Comparison of ENCODE assay signal across 12 cellular contexts in the genomic region with DNA sequence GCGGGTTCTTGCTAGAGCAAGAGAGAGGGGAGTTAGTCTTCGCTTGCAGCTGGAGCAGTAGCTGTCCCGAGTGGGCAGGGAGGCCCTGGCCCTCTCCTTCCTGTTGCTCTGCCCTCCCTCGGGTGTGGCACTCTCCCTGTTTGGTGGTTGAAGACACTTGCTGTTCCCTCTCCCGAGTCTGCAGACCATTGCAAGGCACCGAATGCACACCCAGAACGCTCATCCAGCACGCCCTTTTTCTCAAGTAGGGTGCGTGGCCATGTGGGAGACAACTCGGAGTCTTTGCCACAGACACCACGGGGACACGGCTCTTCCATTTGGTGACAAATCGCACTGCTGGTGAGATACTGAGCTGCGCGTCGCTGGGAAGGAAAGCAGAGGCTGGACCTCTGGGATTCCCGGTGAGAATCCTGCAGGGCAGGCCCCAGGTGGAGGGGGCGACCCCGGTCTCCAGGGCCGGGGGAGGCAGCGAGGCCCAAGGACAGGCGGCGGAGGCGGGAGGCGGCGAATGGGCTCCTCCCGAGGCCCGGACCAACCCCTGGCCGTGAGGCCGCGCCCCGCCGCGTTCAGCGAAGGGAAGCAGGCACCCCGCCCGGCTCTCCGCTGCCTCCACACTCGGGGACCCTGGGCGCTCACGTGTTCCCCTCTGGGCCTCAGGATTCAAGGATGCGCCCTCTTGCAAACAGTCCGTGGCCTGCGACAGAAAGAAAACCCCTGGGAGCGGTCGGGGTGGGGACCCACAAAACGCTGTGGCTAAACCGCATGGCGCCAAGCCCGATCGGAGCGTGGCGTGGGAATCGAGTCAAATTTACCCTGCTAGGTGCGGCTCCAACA. TPM values are rescaled to one million over a fixed set of nuclear protein-coding genes. Genes with fewer than 3 reads are reported as not detected.
DNase-seq lines count a peak whose midpoint lies in the region; ATAC-seq and TF ChIP-seq lines count a peak whose summit lies in the region.
"Had no signal": no experiment of that assay in that cellular context is flagged by ENCODE, and none has a peak within 500 bp of the region (broad histone marks: within the 10 kb centered on the region; RNA-seq: fewer than 3 reads in every experiment).

No MANE protein-coding gene starts in this region.

- ATAC-seq in T-helper 17 cell (peak; percentile 23), left colon (peak; percentile 84), GM21447 (IDR thresholded peaks at IDR 0.05; ENCODE audit: unreplicated experiment) (no peak), right lobe of liver (no peak)

- H3K27me3 ChIP-seq in testis (no peaks in the 10 kb centered on the region), right lobe of liver (no peaks in the 10 kb centered on the region)

- no peak for TF ChIP-seq CTCF in testis (IDR thresholded peaks at IDR 0.05)
- TF ChIP-seq CTCF in right lobe of liver (IDR thresholded peaks at IDR 0.05) = no peak

- H3K36me3 ChIP-seq in testis (ENCODE audit: low read depth, missing control alignments) = no peaks in the 10 kb centered on the region
- H3K36me3 ChIP-seq in right lobe of liver = no peaks in the 10 kb centered on the region
- H3K36me3 ChIP-seq: tibial artery had no signal

- H3K27ac Mint-ChIP-seq in activated CD4-positive, alpha-beta memory T cell treated with anti-CD3 and anti-CD28 coated beads for 36 hours = no peak overlapping the region
- no peak overlapping the region for H3K27ac Mint-ChIP-seq in activated CD4-positive, alpha-beta memory T cell treated with anti-CD3 and anti-CD28 coated beads, Interleukin-2, amount 10 ng/mL, durations not matched to agents 7 days and 5 days
- H3K27ac Mint-ChIP-seq in T-helper 17 cell = no peak overlapping the region

- H3K4me1 ChIP-seq in testis (peaks cover 11% of the 10 kb centered on the region), right lobe of liver (peaks cover 0 to 9% (median 4%) of the 10 kb centered on the region in 4 donors)

- POLR2A ChIA-PET in activated CD4-positive, alpha-beta memory T cell treated with anti-CD3 and anti-CD28 coated beads for 36 hours (lab: Charles Lee) = no interaction called here
- POLR2A ChIA-PET in activated CD4-positive, alpha-beta memory T cell treated with anti-CD3 and anti-CD28 coated beads, Interleukin-2, amount 10 ng/mL, durations not matched to agents 7 days and 5 days (lab: Charles Lee) = no interaction called here

- H3K9me3 Mint-ChIP-seq in activated CD4-positive, alpha-beta memory T cell treated with anti-CD3 and anti-CD28 coated beads for 36 hours = no peaks in the 10 kb centered on the region
- H3K9me3 Mint-ChIP-seq in activated CD4-positive, alpha-beta memory T cell treated with anti-CD3 and anti-CD28 coated beads, Interleukin-2, amount 10 ng/mL, durations not matched to agents 7 days and 5 days = no peaks in the 10 kb centered on the region

- H3K4me3 ChIP-seq in testis (no peak overlapping the region), right lobe of liver (no peak overlapping the region)
- H3K4me3 ChIP-seq: tibial artery had no signal

- peaks cover 2% of the 10 kb centered on the region for H3K4me1 Mint-ChIP-seq in activated CD4-positive, alpha-beta memory T cell treated with anti-CD3 and anti-CD28 coated beads for 36 hours (ENCODE audit: low read depth)
- peaks cover 7% of the 10 kb centered on the region for H3K4me1 Mint-ChIP-seq in activated CD4-positive, alpha-beta memory T cell treated with anti-CD3 and anti-CD28 coated beads, Interleukin-2, amount 10 ng/mL, durations not matched to agents 7 days and 5 days
- peaks cover 5% of the 10 kb centered on the region for H3K4me1 Mint-ChIP-seq in T-helper 17 cell

- H3K27me3 Mint-ChIP-seq in activated CD4-positive, alpha-beta memory T cell treated with anti-CD3 and anti-CD28 coated beads for 36 hours = peaks cover 6% of the 10 kb centered on the region
- H3K27me3 Mint-ChIP-seq in activated CD4-positive, alpha-beta memory T cell treated with anti-CD3 and anti-CD28 coated beads, Interleukin-2, amount 10 ng/mL, durations not matched to agents 7 days and 5 days = peaks cover 17% of the 10 kb centered on the region
- H3K27me3 Mint-ChIP-seq in T-helper 17 cell = peaks cover 14% of the 10 kb centered on the region

- DNase-seq in activated CD4-positive, alpha-beta memory T cell treated with anti-CD3 and anti-CD28 coated beads for 36 hours = no peak
- DNase-seq in activated CD4-positive, alpha-beta memory T cell treated with anti-CD3 and anti-CD28 coated beads, Interleukin-2, amount 10 ng/mL, durations not matched to agents 7 days and 5 days = no peak
- DNase-seq in T-helper 17 cell (no peak), left colon (peak; percentile 28 to 48), testis (peak; percentile 39), DMS153 (lab: John Stamatoyannopoulos, UW) (no peak), right lobe of liver (no peak)
- DNase-seq: EL, retina, tibial artery had no signal

- TF ChIP-seq POLR2A in testis (IDR thresholded peaks at IDR 0.05) (no peak), right lobe of liver (IDR thresholded peaks at IDR 0.05) (no peak)

- intact Hi-C loops in activated CD4-positive, alpha-beta memory T cell treated with anti-CD3 and anti-CD28 coated beads for 36 hours (cut with micrococcal nuclease) = no loop called here
- intact Hi-C loops in left colon (cut with DNase I, micrococcal nuclease) = no loop called here
- intact Hi-C loops in testis (cut with DNase I; ENCODE audit: low total_unique reads) = no loop called here
- intact Hi-C loops in right lobe of liver (cut with DNase I) = no loop called here

- H3K27ac ChIP-seq in testis (no peak overlapping the region), right lobe of liver (no peak overlapping the region)
- H3K27ac ChIP-seq: tibial artery had no signal

- CTCF ChIA-PET in activated CD4-positive, alpha-beta memory T cell treated with anti-CD3 and anti-CD28 coated beads for 36 hours (lab: Charles Lee) = interaction anchor here (0.9 kb wide), 1 partner anchor 10 kb away, joined by 4 read pairs; the partner anchor contains the start of gene TMEM200B
- CTCF ChIA-PET in activated CD4-positive, alpha-beta memory T cell treated with anti-CD3 and anti-CD28 coated beads, Interleukin-2, amount 10 ng/mL, durations not matched to agents 7 days and 5 days (lab: Charles Lee) = interaction anchor here (1.6 kb wide), 1 partner anchor 10 kb away, joined by 7 read pairs; no protein-coding TSS in a partner anchor

- H3K4me3 Mint-ChIP-seq in activated CD4-positive, alpha-beta memory T cell treated with anti-CD3 and anti-CD28 coated beads for 36 hours = peak overlapping the region; percentile 32
- H3K4me3 Mint-ChIP-seq in activated CD4-positive, alpha-beta memory T cell treated with anti-CD3 and anti-CD28 coated beads, Interleukin-2, amount 10 ng/mL, durations not matched to agents 7 days and 5 days = no peak overlapping the region
- no peak overlapping the region for H3K4me3 Mint-ChIP-seq in T-helper 17 cell
- H3K4me3 Mint-ChIP-seq: brain had no signal

- H3K9me3 ChIP-seq in T-helper 17 cell (ENCODE audit: control insufficient read depth, low read length, poor library complexity, severe bottlenecking) = no peaks in the 10 kb centered on the region
- H3K9me3 ChIP-seq in testis = no peaks in the 10 kb centered on the region
- no peaks in the 10 kb centered on the region for H3K9me3 ChIP-seq in right lobe of liver
- H3K9me3 ChIP-seq: tibial artery had no signal

- WGBS in testis, 2 donors = 42 to 59% methylated on average over 26 to 46 of the region's 55 CpGs
- WGBS in right lobe of liver (ENCODE audit: insufficient coverage, low coverage, low lambda C conversion rate, missing lambda C conversion rate) = 82% methylated on average over 12 of the region's 55 CpGs

- H3K36me3 Mint-ChIP-seq in activated CD4-positive, alpha-beta memory T cell treated with anti-CD3 and anti-CD28 coated beads for 36 hours = no peaks in the 10 kb centered on the region
- H3K36me3 Mint-ChIP-seq in activated CD4-positive, alpha-beta memory T cell treated with anti-CD3 and anti-CD28 coated beads, Interleukin-2, amount 10 ng/mL, durations not matched to agents 7 days and 5 days (ENCODE audit: low read depth) = no peaks in the 10 kb centered on the region
- H3K36me3 Mint-ChIP-seq in T-helper 17 cell (ENCODE audit: low read depth) = no peaks in the 10 kb centered on the region
- H3K36me3 Mint-ChIP-seq: brain had no signal

RNA-seq across cellular contexts. Expression of gene TMEM200B, which starts 10.4 kb away (rescaled TPM):
- total RNA-seq in activated CD4-positive, alpha-beta memory T cell treated with anti-CD3 and anti-CD28 coated beads for 36 hours = 1 to 10 TPM; 1.5 to 2.1 TPM
- total RNA-seq in activated CD4-positive, alpha-beta memory T cell treated with anti-CD3 and anti-CD28 coated beads, Interleukin-2, amount 10 ng/mL, durations not matched to agents 7 days and 5 days = not detected
- total RNA-seq in T-helper 17 cell = not detected
- total RNA-seq in left colon = 1 to 10 TPM; 1.3 to 6.3 TPM
- total RNA-seq in testis = 10 to 100 TPM; 40.3 to 41.3 TPM
- 35.6 TPM for polyA plus RNA-seq in testis (ENCODE audit: insufficient read depth, low read depth, low replicate concordance)
- 1 to 10 TPM in 4 of 6 experiments, under 1 TPM in 2; 0.83 to 4.5 (median 1.4) TPM for total RNA-seq in right lobe of liver

RNA-seq across cellular contexts. Expression of gene SRSF4, which starts 47.6 kb away (rescaled TPM):
- 100 to 1,000 TPM; 133 to 136 TPM for total RNA-seq in activated CD4-positive, alpha-beta memory T cell treated with anti-CD3 and anti-CD28 coated beads for 36 hours
- total RNA-seq in activated CD4-positive, alpha-beta memory T cell treated with anti-CD3 and anti-CD28 coated beads, Interleukin-2, amount 10 ng/mL, durations not matched to agents 7 days and 5 days = 100 to 1,000 TPM; 121 to 123 TPM
- 100 to 1,000 TPM in 1 of 2 donors, 10 to 100 TPM in 1; 88.8 to 103 TPM for total RNA-seq in T-helper 17 cell
- total RNA-seq in left colon = 10 to 100 TPM; 62.7 to 71.3 TPM
- 10 to 100 TPM; 77.1 to 81.7 TPM for total RNA-seq in testis
- polyA plus RNA-seq in testis (ENCODE audit: insufficient read depth, low read depth, low replicate concordance) = 63.2 TPM
- 10 to 100 TPM; 25.6 to 42.1 (median 33.0) TPM for total RNA-seq in right lobe of liver

Comparison
In these comparisons a context has a peak if more than half of its experiments do, and no peak if none do; other contexts are left out.
1. DNase-seq: peak in left colon (2 of 2) and testis (single experiment); none in activated CD4-positive, alpha-beta memory T cell treated with anti-CD3 and anti-CD28 coated beads for 36 hours (single experiment), activated CD4-positive, alpha-beta memory T cell treated with anti-CD3 and anti-CD28 coated beads, Interleukin-2, amount 10 ng/mL, durations not matched to agents 7 days and 5 days (single experiment), T-helper 17 cell (0 of 3), DMS153 (single experiment) and right lobe of liver (0 of 3).
2. ATAC-seq: peak in T-helper 17 cell (single experiment) and left colon (single experiment); none in GM21447 (single experiment) and right lobe of liver (0 of 4).
3. RNA of gene TMEM200B, which starts 10.4 kb away (total RNA-seq): 40.3 to 41.3 TPM in testis; 1.3 to 6.3 TPM in left colon, 1.5 to 2.1 TPM in activated CD4-positive, alpha-beta memory T cell treated with anti-CD3 and anti-CD28 coated beads for 36 hours, 0.83 to 4.5 TPM in right lobe of liver, not detected in activated CD4-positive, alpha-beta memory T cell treated with anti-CD3 and anti-CD28 coated beads, Interleukin-2, amount 10 ng/mL, durations not matched to agents 7 days and 5 days and not detected in T-helper 17 cell; every median in the first group is over 4 times any median in the second.